In genomic region chr16:89873109-89873821, GRCh38 we compare ENCODE assay signal across 8 cellular contexts. TPM values are rescaled to one million over a fixed set of nuclear protein-coding genes. Genes with fewer than 3 reads are reported as not detected.
DNase-seq lines count a peak whose midpoint lies in the region; ATAC-seq and TF ChIP-seq lines count a peak whose summit lies in the region.

Gene TCF25 (plus strand): TSS chr16:89873592. CDS start chr16:89873668, 76 bp downstream.

- H3K27ac Mint-ChIP-seq in dendritic cell treated with granulocyte-macrophage colony-stimulating factor and Interleukin-4, amounts not matched to agents 40 ng/mL and 50 ng/mL, for 4 days: peak within 1 kb of the TSS; percentile 100

- H3K27ac ChIP-seq in left lung: peak within 1 kb of the TSS; percentile 99

- H3K9me3 Mint-ChIP-seq in dendritic cell treated with granulocyte-macrophage colony-stimulating factor and Interleukin-4, amounts not matched to agents 40 ng/mL and 50 ng/mL, for 4 days: peaks cover under 1% of the 10 kb centered on the region

- peaks cover 0 to 17% of the 10 kb centered on the region in 2 donors for H3K36me3 ChIP-seq in left lung

- peak within 1 kb of the TSS; percentile 97 for H3K4me3 Mint-ChIP-seq in dendritic cell treated with granulocyte-macrophage colony-stimulating factor and Interleukin-4, amounts not matched to agents 40 ng/mL and 50 ng/mL, for 4 days

- H3K4me3 ChIP-seq in left lung: peak within 1 kb of the TSS; percentile 80 to 88

- H3K27me3 ChIP-seq in left lung: no peaks in the 10 kb centered on the region

- peak; percentile 86 for DNase-seq in Ammon's horn (ENCODE audit: low spot score)
- peak; percentile 75 for DNase-seq in GM19238 (ENCODE audit: insufficient read length, low spot score)
- peak; percentile 86 for DNase-seq in NCI-H69 (lab: John Stamatoyannopoulos, UW)
- DNase-seq in activated CD4-positive, alpha-beta T cell treated with anti-CD3 and anti-CD28 coated beads, Interleukin-2, amount 50 U/mL, for 24 hours (ENCODE audit: low read depth in 1 of 2, low spot score in 1 of 2): peak; percentile 78 to 79
- DNase-seq in left lung: peak; percentile 89 to 93
- peak; percentile 82 for DNase-seq in stimulated activated CD4-positive, alpha-beta T cell treated with anti-CD3 and anti-CD28 coated beads, Interleukin-2, amount 100 ng/mL, for 4 hours (ENCODE audit: low read depth)

- H3K9me3 ChIP-seq in left lung: peaks cover 0 to under 1% of the 10 kb centered on the region in 2 donors

- H3K27me3 Mint-ChIP-seq in dendritic cell treated with granulocyte-macrophage colony-stimulating factor and Interleukin-4, amounts not matched to agents 40 ng/mL and 50 ng/mL, for 4 days: no peaks in the 10 kb centered on the region

- intact Hi-C loops in dendritic cell treated with granulocyte-macrophage colony-stimulating factor and Interleukin-4, amounts not matched to agents 40 ng/mL and 50 ng/mL, for 4 days (cut with micrococcal nuclease): no loop called here
- intact Hi-C loops in left lung (cut with DNase I): no loop called here

- peaks cover 26% of the 10 kb centered on the region for H3K4me1 Mint-ChIP-seq in dendritic cell treated with granulocyte-macrophage colony-stimulating factor and Interleukin-4, amounts not matched to agents 40 ng/mL and 50 ng/mL, for 4 days (ENCODE audit: low read depth)

- TF ChIP-seq CTCF in left lung (IDR thresholded peaks at IDR 0.05): no peak

- H3K4me1 ChIP-seq in left lung: peaks cover 14 to 19% of the 10 kb centered on the region in 2 donors

- ATAC-seq in HG03442 (IDR thresholded peaks at IDR 0.05; ENCODE audit: unreplicated experiment): peak; percentile 38
- ATAC-seq in left lung: peak; percentile 73

- H3K36me3 Mint-ChIP-seq in dendritic cell treated with granulocyte-macrophage colony-stimulating factor and Interleukin-4, amounts not matched to agents 40 ng/mL and 50 ng/mL, for 4 days (ENCODE audit: low read depth): peaks cover 55% of the 10 kb centered on the region

RNA-seq across cellular contexts. Expression of gene TCF25, which starts in this region (rescaled TPM):
- total RNA-seq in left lung: 100 to 1,000 TPM; 148 to 165 TPM

Comparison
In these comparisons a context has a peak if more than half of its experiments do, and no peak if none do; other contexts are left out.
1. Peak in every context shown above with its lines: DNase-seq, ATAC-seq, H3K4me3 ChIP-seq and H3K27ac ChIP-seq.